Comparison of ENCODE assay signal across 16 cellular contexts in genomic region chr1:229085291-229085690, GRCh38.
DNase-seq lines count a peak whose midpoint lies in the region; ATAC-seq, FAIRE-seq and TF ChIP-seq lines count a peak whose summit lies in the region.
"Had no signal": no experiment of that assay in that cellular context is flagged by ENCODE, and none has a peak within 500 bp of the region (broad histone marks: within the 10 kb centered on the region; RNA-seq: fewer than 3 reads in every experiment).

No MANE protein-coding gene starts in this region.

- no peaks in the 10 kb centered on the region for H3K36me3 ChIP-seq in K562 (ENCODE audit: control insufficient read depth, insufficient read depth, low read length)
- H3K36me3 ChIP-seq in tibial artery, result no peaks in the 10 kb centered on the region
- no peaks in the 10 kb centered on the region for H3K36me3 ChIP-seq in CD8-positive, alpha-beta T cell (ENCODE audit: insufficient read depth, low read length)
- H3K36me3 ChIP-seq: BLaER1 had no signal

- 0% methylated on average over 1 of the region's 1 CpG for WGBS in K562 (ENCODE audit: insufficient coverage, low coverage, missing lambda C conversion rate)

- H3K27ac ChIP-seq in K562 (ENCODE audit: extremely low read depth, low read depth, low read length) (no peak overlapping the region), tibial artery (peak overlapping the region; percentile 74 to 78)
- no peak overlapping the region for H3K27ac ChIP-seq in CD8-positive, alpha-beta T cell (ENCODE audit: low read depth, low read length)
- H3K27ac ChIP-seq: BLaER1, GM23248 had no signal

- peaks cover 4% of the 10 kb centered on the region for H3K27me3 Mint-ChIP-seq in CD8-positive, alpha-beta T cell (ENCODE audit: low read depth)

- H3K9ac ChIP-seq in K562 (ENCODE audit: insufficient read depth in 1 of 2, low read depth in 2 of 2, low read length in 2 of 2), result no peak overlapping the region
- H3K9ac ChIP-seq: BLaER1, GM23248 had no signal

- H3K4me2 ChIP-seq in K562 (ENCODE audit: insufficient read depth, low read length), result no peak overlapping the region
- H3K4me2 ChIP-seq: BLaER1 had no signal

- TF ChIP-seq POLR2A in K562 (conservative IDR thresholded peaks at IDR 0.05), result no peak

- DNase-seq in D721Med (ENCODE audit: insufficient read length, low spot score) (no peak), K562 (ENCODE audit: extremely low read depth in 1 of 4, low spot score in 3 of 4) (no peak), sciatic nerve (ENCODE audit: low spot score) (no peak), tibial artery (no peak), NCI-H1048 (lab: John Stamatoyannopoulos, UW) (no peak), ureter (ENCODE audit: low spot score) (no peak)
- no peak for DNase-seq in CD8-positive, alpha-beta T cell
- DNase-seq: 8988T, AML-193, DMS 273 treated with DMSO at 0.1 percent for 48 hours, DMS79 had no signal

- H3K27me3 ChIP-seq in K562 (ENCODE audit: control insufficient read depth in 2 of 2, insufficient read depth in 2 of 2, low read length in 2 of 2) (peaks cover 0 to 20% of the 10 kb centered on the region in 2 experiments; a peak in 3 of 5 replicates), tibial artery (no peaks in the 10 kb centered on the region)
- no peaks in the 10 kb centered on the region for H3K27me3 ChIP-seq in CD8-positive, alpha-beta T cell (ENCODE audit: insufficient read depth, low read length)
- H3K27me3 ChIP-seq: BLaER1 had no signal

- no peak overlapping the region for H3K27ac Mint-ChIP-seq in CD8-positive, alpha-beta T cell

- TF ChIP-seq EP300 in K562 (IDR thresholded peaks at IDR 0.05; ENCODE audit: low read length), result no peak

- in situ Hi-C loops in K562 (cut with MboI), result no loop called here

- no peak for TF ChIP-seq RAD21 in K562 (CRISPR knock-in tag; conservative IDR thresholded peaks at IDR 0.05 in 1 of 2, IDR thresholded peaks at IDR 0.05 in 1 of 2)

- peaks cover 15% of the 10 kb centered on the region for H3K9me3 Mint-ChIP-seq in CD8-positive, alpha-beta T cell

- H3K4me3 Mint-ChIP-seq in CD8-positive, alpha-beta T cell, result no peak overlapping the region

- no peaks in the 10 kb centered on the region for H3K79me2 ChIP-seq in K562 (ENCODE audit: control insufficient read depth, insufficient read depth, low read length)

- intact Hi-C loops in K562 (cut with micrococcal nuclease) (no loop called here), sciatic nerve (cut with DNase I) (no loop called here), tibial artery (cut with DNase I; ENCODE audit: low total_unique reads) (no loop called here)
- intact Hi-C loops in CD8-positive, alpha-beta T cell (cut with DNase I, micrococcal nuclease), result no loop called here

- H4K20me1 ChIP-seq in K562 (replicated peaks; ENCODE audit: control insufficient read depth, insufficient read depth, low read length), result 0 out of 2 replicates have a peak, but pooled peaks cover 3% of the 10 kb centered on the region
- H4K20me1 ChIP-seq: BLaER1 had no signal

- no TSS peak for BruUV-seq in K562 (replicated peaks; lab: Mats Ljungman, UMichigan)

- POLR2A ChIA-PET in K562 (lab: Yijun Ruan, JAX), result no interaction called here
- POLR2A ChIA-PET in CD8-positive, alpha-beta T cell (lab: Charles Lee), result no interaction called here

- TF ChIP-seq CTCF in D721Med (IDR thresholded peaks at IDR 0.05; ENCODE audit: insufficient read depth, missing control alignments) (no peak), K562 (IDR thresholded peaks at IDR 0.05 in 2 of 3, conservative IDR thresholded peaks at IDR 0.05 in 1 of 3; ENCODE audit: insufficient read depth in 2 of 3, low read depth in 1 of 3, low read length in 3 of 3) (no peak), tibial artery (IDR thresholded peaks at IDR 0.05) (no peak)
- no peak for TF ChIP-seq CTCF in CD8-positive, alpha-beta T cell (IDR thresholded peaks at IDR 0.05)

- H3K9me3 ChIP-seq in K562 (replicated peaks; ENCODE audit: control insufficient read depth, insufficient read depth, low read depth, low read length) (no peaks in the 10 kb centered on the region), tibial artery (peaks cover 0 to 23% (median 0%) of the 10 kb centered on the region in 3 donors)
- no peaks in the 10 kb centered on the region for H3K9me3 ChIP-seq in CD8-positive, alpha-beta T cell (ENCODE audit: low read length)

- ATAC-seq in K562, result no peak
- peak; percentile 46 for ATAC-seq in sciatic nerve
- ATAC-seq in CD8-positive, alpha-beta T cell, result no peak
- ATAC-seq: GM12878 had no signal

- no peaks in the 10 kb centered on the region for H3K9me1 ChIP-seq in K562 (ENCODE audit: control insufficient read depth, insufficient read depth, low read length)

- H3K4me3 ChIP-seq in K562 (no peak overlapping the region), tibial artery (no peak overlapping the region)
- no peak overlapping the region for H3K4me3 ChIP-seq in CD8-positive, alpha-beta T cell (ENCODE audit: low read depth, low read length)
- H3K4me3 ChIP-seq: BLaER1, GM12878, GM23248 had no signal

- CTCF ChIA-PET in K562 (lab: Yijun Ruan, JAX; ENCODE audit: low intra/inter-chr PET ratio), result no interaction called here
- CTCF ChIA-PET in CD8-positive, alpha-beta T cell (lab: Charles Lee), result no interaction called here

- H3K36me3 Mint-ChIP-seq in CD8-positive, alpha-beta T cell, result no peaks in the 10 kb centered on the region

- H3K4me1 Mint-ChIP-seq in CD8-positive, alpha-beta T cell (ENCODE audit: low read depth), result no peaks in the 10 kb centered on the region

- no peaks in the 10 kb centered on the region; a peak in 1 of 5 replicates for H3K4me1 ChIP-seq in K562 (replicated peaks in 1 of 2; ENCODE audit: control insufficient read depth in 2 of 2, insufficient read depth in 2 of 2, low read length in 2 of 2)
- peaks cover 0 to 67% (median 32%) of the 10 kb centered on the region in 4 donors for H3K4me1 ChIP-seq in tibial artery
- H3K4me1 ChIP-seq in CD8-positive, alpha-beta T cell (ENCODE audit: insufficient read depth, low read length), result no peaks in the 10 kb centered on the region
- H3K4me1 ChIP-seq: BLaER1 had no signal

- H2AFZ ChIP-seq in K562 (ENCODE audit: low read depth, low read length), result no peak overlapping the region
- H2AFZ ChIP-seq: GM23248 had no signal

- FAIRE-seq in D721Med (lab: Jason Lieb, UNC) (peak; percentile 41), K562 (lab: Jason Lieb, UNC) (peak; percentile 6)
- FAIRE-seq: GM12878, GM18507, H54 had no signal

TF ChIP-seq in K562, 482 proteins besides CTCF, POLR2A, EP300 and RAD21 (continues in another document):
- no peak for TF ChIP-seq ZBTB12 (CRISPR knock-in tag; IDR thresholded peaks at IDR 0.05)
- TF ChIP-seq CBX5 (IDR thresholded peaks at IDR 0.05; ENCODE audit: borderline replicate concordance, low read depth), result no peak
- no peak for TF ChIP-seq ZNF395 (CRISPR knock-in tag; IDR thresholded peaks at IDR 0.05)
- no peak for TF ChIP-seq ZC3H4 (CRISPR knock-in tag; IDR thresholded peaks at IDR 0.05; ENCODE audit: borderline replicate concordance)
- no peak for TF ChIP-seq ZBED1 (IDR thresholded peaks at IDR 0.05)
- TF ChIP-seq THRB (CRISPR knock-in tag; conservative IDR thresholded peaks at IDR 0.05), result no peak
- TF ChIP-seq TOE1 (IDR thresholded peaks at IDR 0.05; ENCODE audit: borderline replicate concordance), result no peak
- TF ChIP-seq TOE1 (CRISPR knock-in tag; IDR thresholded peaks at IDR 0.05; ENCODE audit: borderline replicate concordance, low read depth), result no peak
- no peak for TF ChIP-seq EWSR1 (IDR thresholded peaks at IDR 0.05; ENCODE audit: borderline replicate concordance, low read depth, partially characterized antibody)
- no peak for TF ChIP-seq HEY1 (CRISPR knock-in tag; IDR thresholded peaks at IDR 0.05; ENCODE audit: borderline replicate concordance)
- no peak for TF ChIP-seq ETS1 (conservative IDR thresholded peaks at IDR 0.05; ENCODE audit: control insufficient read depth, low read depth, low read length)
- TF ChIP-seq KDM4B (IDR thresholded peaks at IDR 0.05; ENCODE audit: borderline replicate concordance in 2 of 2, low read depth in 1 of 2), result no peak

Comparison
In these comparisons a context has a peak if more than half of its experiments do, and no peak if none do; other contexts are left out.
1. H3K27ac ChIP-seq: peak in tibial artery (2 of 2); none in K562 (single experiment) and CD8-positive, alpha-beta T cell (single experiment).